ENCODE assay signal across 19 cellular contexts in genomic region chr14:23146423-23146910, GRCh38. TPM values are rescaled to one million over a fixed set of nuclear protein-coding genes. Genes with fewer than 3 reads are reported as not detected.
A peak's percentile ranks its signal among the peaks of the same experiment; 100 is the strongest.
DNase-seq lines count a peak whose midpoint lies in the region; ATAC-seq and TF ChIP-seq lines count a peak whose summit lies in the region.
"Had no signal": no experiment of that assay in that cellular context is flagged by ENCODE, and none has a peak within 500 bp of the region (broad histone marks: within the 10 kb centered on the region; RNA-seq: fewer than 3 reads in every experiment).

No MANE protein-coding gene starts in this region.

- intact Hi-C loops in left ventricle myocardium inferior (cut with micrococcal nuclease): no loop called here
- intact Hi-C loops in left ventricle myocardium superior (cut with micrococcal nuclease): no loop called here
- intact Hi-C loops in esophagus muscularis mucosa (cut with DNase I): no loop called here
- intact Hi-C loops in uterus (cut with DNase I; ENCODE audit: low total_unique reads): no loop called here

- H3K4me3 ChIP-seq in left ventricle myocardium inferior (no peak overlapping the region), esophagus muscularis mucosa (no peak overlapping the region), retinal pigment epithelial cell (ENCODE audit: low read length) (no peak overlapping the region), uterus (no peak overlapping the region)

- TF ChIP-seq EP300 in esophagus muscularis mucosa (IDR thresholded peaks at IDR 0.05): no peak

- no peaks in the 10 kb centered on the region for H3K9me3 ChIP-seq in left ventricle myocardium inferior (replicated peaks)
- no peaks in the 10 kb centered on the region for H3K9me3 ChIP-seq in esophagus muscularis mucosa
- no peaks in the 10 kb centered on the region for H3K9me3 ChIP-seq in uterus

- no peak for TF ChIP-seq CTCF in left ventricle myocardium inferior (IDR thresholded peaks at IDR 0.05; ENCODE audit: borderline replicate concordance)
- no peak for TF ChIP-seq CTCF in esophagus muscularis mucosa (IDR thresholded peaks at IDR 0.05)
- no peak for TF ChIP-seq CTCF in retinal pigment epithelial cell (conservative IDR thresholded peaks at IDR 0.05; ENCODE audit: low read depth, low read length)
- TF ChIP-seq CTCF in uterus (IDR thresholded peaks at IDR 0.05): no peak

- DNase-seq in left ventricle myocardium inferior (no peak), left ventricle myocardium superior (no peak), esophagus muscularis mucosa (ENCODE audit: extremely low spot score) (no peak), retinal pigment epithelial cell (ENCODE audit: low read depth) (peak; percentile 65), uterus (no peak), DMS53 (lab: John Stamatoyannopoulos, UW) (no peak)
- no peak for DNase-seq in stimulated activated CD4-positive, alpha-beta T cell treated with anti-CD3 and anti-CD28 coated beads, Interleukin-2, amount 100 ng/mL, for 48 hours
- DNase-seq: activated CD4-positive, alpha-beta memory T cell treated with anti-CD3 and anti-CD28 coated beads for 36 hours; activated naive CD8-positive, alpha-beta T cell treated with anti-CD3 and anti-CD28 coated beads, Interleukin-2, amount 10 ng/mL, durations not matched to agents 7 days and 5 days; CD4-positive, CD25-positive, alpha-beta regulatory T cell; glutamatergic neuron; NCI-H345 had no signal

- no peak for TF ChIP-seq POLR2A in esophagus muscularis mucosa (IDR thresholded peaks at IDR 0.05; ENCODE audit: low read depth)
- no peak for TF ChIP-seq POLR2A in uterus (IDR thresholded peaks at IDR 0.05)

- H3K27ac ChIP-seq in left ventricle myocardium inferior (replicated peaks): peak overlapping the region; percentile 68
- peak overlapping the region; percentile 77 to 94 (median 91) for H3K27ac ChIP-seq in esophagus muscularis mucosa (replicated peaks in 1 of 4)
- peak overlapping the region; percentile 96 for H3K27ac ChIP-seq in uterus

- H3K36me3 ChIP-seq in left ventricle myocardium inferior: no peaks in the 10 kb centered on the region
- peaks cover 0 to 14% (median 0%) of the 10 kb centered on the region in 4 donors for H3K36me3 ChIP-seq in esophagus muscularis mucosa
- no peaks in the 10 kb centered on the region for H3K36me3 ChIP-seq in uterus

- ATAC-seq in left ventricle myocardium superior: no peak
- no peak for ATAC-seq in GM18873 (IDR thresholded peaks at IDR 0.05; ENCODE audit: low FRiP score, unreplicated experiment)

- WGBS in esophagus muscularis mucosa: 100% methylated on average over 1 of the region's 2 CpGs

- H3K4me1 ChIP-seq in left ventricle myocardium inferior: peaks cover 62% of the 10 kb centered on the region
- peaks cover 57 to 99% (median 91%) of the 10 kb centered on the region in 4 donors for H3K4me1 ChIP-seq in esophagus muscularis mucosa
- peaks cover 12 to 20% of the 10 kb centered on the region in 2 donors for H3K4me1 ChIP-seq in uterus

- no peaks in the 10 kb centered on the region for H3K27me3 ChIP-seq in left ventricle myocardium inferior (ENCODE audit: low read depth)
- no peaks in the 10 kb centered on the region for H3K27me3 ChIP-seq in esophagus muscularis mucosa
- no peaks in the 10 kb centered on the region for H3K27me3 ChIP-seq in uterus

RNA-seq across cellular contexts. Expression of gene CEBPE, which starts 27.4 kb away (rescaled TPM):
- total RNA-seq in left ventricle myocardium inferior: not detected
- total RNA-seq in left ventricle myocardium superior: not detected
- under 1 TPM in 1 of 4 donors, not detected in 3; 0.57 TPM for total RNA-seq in esophagus muscularis mucosa
- total RNA-seq in uterus: not detected
- total RNA-seq: bronchial epithelial cell; CD4-positive, CD25-positive, alpha-beta regulatory T cell; dermis microvascular lymphatic vessel endothelial cell; epithelial cell of proximal tubule; HT-29; mesenteric fat pad had no signal

RNA-seq across cellular contexts. Expression of gene SLC7A8, which starts 37.0 kb away (rescaled TPM):
- 10.6 TPM for total RNA-seq in left ventricle myocardium inferior
- 6.4 TPM for total RNA-seq in left ventricle myocardium superior
- 10 to 100 TPM; 19.5 to 48.3 (median 32.5) TPM for total RNA-seq in esophagus muscularis mucosa
- total RNA-seq in uterus: 100 to 1,000 TPM in 1 of 4 donors, 10 to 100 TPM in 3; 15.9 to 152 (median 49.3) TPM
- total RNA-seq: CD4-positive, CD25-positive, alpha-beta regulatory T cell had no signal

RNA-seq across cellular contexts. Expression of gene CIROP, which starts 41.7 kb away (rescaled TPM):
- total RNA-seq in left ventricle myocardium inferior (not detected), left ventricle myocardium superior (not detected), esophagus muscularis mucosa (under 1 TPM in 1 of 4 donors, not detected in 3; 0.19 TPM), uterus (not detected)
- total RNA-seq: activated CD4-positive, alpha-beta memory T cell treated with anti-CD3 and anti-CD28 coated beads for 36 hours; activated naive CD8-positive, alpha-beta T cell treated with anti-CD3 and anti-CD28 coated beads, Interleukin-2, amount 10 ng/mL, durations not matched to agents 7 days and 5 days; bronchial epithelial cell; CD4-positive, CD25-positive, alpha-beta regulatory T cell; dermis microvascular lymphatic vessel endothelial cell; epithelial cell of proximal tubule; HT-29; LHCN-M2; mesenteric fat pad had no signal

RNA-seq across cellular contexts. Expression of gene C14orf119, which starts 51.2 kb away (rescaled TPM):
- total RNA-seq in left ventricle myocardium inferior (25.2 TPM), left ventricle myocardium superior (23.6 TPM), esophagus muscularis mucosa (10 to 100 TPM; 21.2 to 42.5 (median 34.0) TPM), uterus (10 to 100 TPM; 12.3 to 41.6 (median 26.7) TPM)

RNA-seq across cellular contexts. Expression of gene ACIN1, which starts 51.5 kb away (rescaled TPM):
- total RNA-seq in left ventricle myocardium inferior (64.6 TPM), left ventricle myocardium superior (78.4 TPM), esophagus muscularis mucosa (100 to 1,000 TPM in 1 of 4 donors, 10 to 100 TPM in 3; 60.1 to 101 (median 89.5) TPM), uterus (100 to 1,000 TPM in 2 of 4 donors, 10 to 100 TPM in 2; 52.3 to 194 (median 77.1) TPM)
